ENCODE assay signal across 1 cellular context in the genomic region with DNA sequence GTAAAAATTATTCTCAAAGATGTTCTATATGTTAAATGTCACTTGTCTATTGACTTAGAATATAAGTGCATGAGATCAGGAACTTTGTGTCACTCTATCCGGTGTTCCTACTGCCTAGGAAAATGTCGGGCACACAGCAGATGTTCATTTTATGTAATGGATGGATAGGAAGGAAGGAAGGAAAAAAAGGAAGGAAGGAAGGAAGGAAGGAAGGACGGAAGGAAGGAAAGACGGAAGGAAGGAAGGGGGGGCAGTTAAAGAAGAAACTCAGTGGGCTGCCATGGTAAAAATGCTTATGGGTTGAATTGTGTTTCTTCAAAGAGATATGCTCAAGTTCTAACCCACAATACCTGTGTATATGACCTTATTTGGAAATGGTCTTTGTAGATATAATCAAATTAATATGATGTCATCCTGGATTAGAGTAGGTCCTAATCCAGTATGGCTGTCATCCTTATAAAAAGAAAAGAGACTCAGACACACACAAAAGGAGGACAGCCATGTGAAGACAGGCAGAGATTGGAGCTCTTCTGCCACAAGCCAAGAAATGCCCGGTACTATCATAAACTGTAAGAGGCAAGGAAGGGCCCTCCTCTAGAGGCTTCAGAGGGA.
TF ChIP-seq lines count a peak whose summit lies in the region.

No MANE protein-coding gene starts in this region.

TF ChIP-seq in HepG2, 621 proteins besides CTCF, POLR2A, EP300 and RAD21 (continued from another document):
- TF ChIP-seq ZNF646 (CRISPR knock-in tag; IDR thresholded peaks at IDR 0.05) (no peak), ATF7 (IDR thresholded peaks at IDR 0.05) (peak; percentile 60; the same call in 1 of the 2 replicates), ATF7 (CRISPR knock-in tag; IDR thresholded peaks at IDR 0.05) (no peak)
